9 cellular contexts compared by ENCODE assay signal in genomic region chr11:105000797-105001196, GRCh38. TPM values are rescaled to one million over a fixed set of nuclear protein-coding genes. Genes with fewer than 3 reads are reported as not detected.
DNase-seq lines count a peak whose midpoint lies in the region; ATAC-seq and TF ChIP-seq lines count a peak whose summit lies in the region.
"Had no signal": no experiment of that assay in that cellular context is flagged by ENCODE, and none has a peak within 500 bp of the region (broad histone marks: within the 10 kb centered on the region; RNA-seq: fewer than 3 reads in every experiment).

No MANE protein-coding gene starts in this region.

- ATAC-seq in GM19372 (IDR thresholded peaks at IDR 0.05; ENCODE audit: low read depth, unreplicated experiment): peak; percentile 92
- ATAC-seq in HG03457 (IDR thresholded peaks at IDR 0.05; ENCODE audit: unreplicated experiment): peak; percentile 74
- peak; percentile 55 for ATAC-seq in esophagus mucosa
- ATAC-seq in gastroesophageal sphincter: no peak

- no peaks in the 10 kb centered on the region for H3K9me3 ChIP-seq in gastroesophageal sphincter
- H3K9me3 ChIP-seq: HAP-1 had no signal

- H3K27me3 ChIP-seq in BJ (ENCODE audit: control insufficient read depth, insufficient read depth, low read length) (no peaks in the 10 kb centered on the region), gastroesophageal sphincter (no peaks in the 10 kb centered on the region)

- peak; percentile 42; the same call in 1 of the 2 replicates for TF ChIP-seq CTCF in BJ (IDR thresholded peaks at IDR 0.05; ENCODE audit: insufficient read depth, low read depth, low read length)
- peak in 2 of 4 experiments; percentile 8 to 48 for TF ChIP-seq CTCF in gastroesophageal sphincter (IDR thresholded peaks at IDR 0.05)

- 61 to 80% methylated on average over 6 to 7 of the region's 7 CpGs for WGBS in gastroesophageal sphincter (ENCODE audit: low coverage in 1 of 2), 2 donors

- TF ChIP-seq EP300 in gastroesophageal sphincter (IDR thresholded peaks at IDR 0.05): no peak

- CTCF ChIA-PET in BJ (lab: Yijun Ruan, JAX): no interaction called here

- H3K4me1 ChIP-seq in gastroesophageal sphincter: no peaks in the 10 kb centered on the region
- H3K4me1 ChIP-seq: HAP-1 had no signal

- H3K36me3 ChIP-seq in BJ (ENCODE audit: control insufficient read depth, insufficient read depth, low read length): no peaks in the 10 kb centered on the region
- H3K36me3 ChIP-seq in gastroesophageal sphincter: no peaks in the 10 kb centered on the region
- H3K36me3 ChIP-seq: HAP-1 had no signal

- H3K4me3 ChIP-seq in BJ (ENCODE audit: low read depth, low read length): no peak overlapping the region
- H3K4me3 ChIP-seq in gastroesophageal sphincter: no peak overlapping the region
- H3K4me3 ChIP-seq: HAP-1 had no signal

- no peak for TF ChIP-seq POLR2A in gastroesophageal sphincter (IDR thresholded peaks at IDR 0.05)

- DNase-seq in BJ (ENCODE audit: low read depth) (no peak), NCI-H526 treated with DMSO at 0.1 percent for 48 hours (lab: John Stamatoyannopoulos, UW) (no peak)
- DNase-seq in activated CD4-positive, alpha-beta T cell treated with anti-CD3 and anti-CD28 coated beads, Interleukin-2, amount 50 U/mL, for 48 hours: peak; percentile 50 to 67
- DNase-seq in stimulated activated CD4-positive, alpha-beta T cell treated with anti-CD3 and anti-CD28 coated beads, Interleukin-15, amount 100 ng/mL, for 24 hours: peak; percentile 62

- POLR2A ChIA-PET in BJ (lab: Charles Lee): no interaction called here

- H3K27ac ChIP-seq in gastroesophageal sphincter: no peak overlapping the region

RNA-seq across cellular contexts. Expression of gene CASP5, which starts 22.2 kb away (rescaled TPM):
- polyA plus RNA-seq in BJ (2011; rRNA removed): not detected in 2 replicates
- not detected in 2 replicates for polyA minus RNA-seq in BJ (2011; rRNA and poly(A)+ RNA removed)
- not detected for total RNA-seq in esophagus mucosa
- under 1 TPM in 1 of 4 donors, not detected in 3; 0.67 TPM for total RNA-seq in gastroesophageal sphincter

RNA-seq across cellular contexts. Expression of gene CASP4, which starts 32.4 kb away (rescaled TPM):
- polyA plus RNA-seq in BJ (2011; rRNA removed): 87.7 and 120 TPM in 2 replicates
- polyA minus RNA-seq in BJ (2011; rRNA and poly(A)+ RNA removed): 29.9 and 44.2 TPM in 2 replicates
- total RNA-seq in esophagus mucosa (77.3 TPM), gastroesophageal sphincter (10 to 100 TPM; 30.0 to 86.6 (median 37.8) TPM)

RNA-seq across cellular contexts. Expression of gene CASP1, which starts 34.1 kb away (rescaled TPM):
- polyA plus RNA-seq in BJ (2011; rRNA removed): 5.1 and 15.4 TPM in 2 replicates
- 2.5 and 5.4 TPM in 2 replicates for polyA minus RNA-seq in BJ (2011; rRNA and poly(A)+ RNA removed)
- 58.8 TPM for total RNA-seq in esophagus mucosa
- total RNA-seq in gastroesophageal sphincter: 10 to 100 TPM in 1 of 4 donors, 1 to 10 TPM in 3; 3.0 to 12.8 (median 7.3) TPM

RNA-seq across cellular contexts. Expression of gene CARD16, which starts 44.3 kb away (rescaled TPM):
- polyA plus RNA-seq in BJ (2011; rRNA removed): 0.87 and 2.6 TPM in 2 replicates
- 0.24 and 0.41 TPM in 2 replicates for polyA minus RNA-seq in BJ (2011; rRNA and poly(A)+ RNA removed)
- total RNA-seq in esophagus mucosa: 14.0 TPM
- 1 to 10 TPM; 3.0 to 4.3 (median 3.3) TPM for total RNA-seq in gastroesophageal sphincter

Comparison
In these comparisons a context has a peak if more than half of its experiments do, and no peak if none do; other contexts are left out.
1. DNase-seq: peak in activated CD4-positive, alpha-beta T cell treated with anti-CD3 and anti-CD28 coated beads, Interleukin-2, amount 50 U/mL, for 48 hours (2 of 2) and stimulated activated CD4-positive, alpha-beta T cell treated with anti-CD3 and anti-CD28 coated beads, Interleukin-15, amount 100 ng/mL, for 24 hours (single experiment); none in BJ (single experiment) and NCI-H526 treated with DMSO at 0.1 percent for 48 hours (single experiment).